10 cellular contexts compared by ENCODE assay signal in genomic region chr13:110415669-110416068, GRCh38.
DNase-seq lines count a peak whose midpoint lies in the region; ATAC-seq, FAIRE-seq and TF ChIP-seq lines count a peak whose summit lies in the region.
"Had no signal": no experiment of that assay in that cellular context is flagged by ENCODE, and none has a peak within 500 bp of the region (broad histone marks: within the 10 kb centered on the region; RNA-seq: fewer than 3 reads in every experiment).

No MANE protein-coding gene starts in this region.

- H4K20me1 ChIP-seq in astrocyte (ENCODE audit: insufficient read depth, low read length) = no peaks in the 10 kb centered on the region

- POLR2A ChIA-PET in activated CD4-positive, alpha-beta T cell treated with anti-CD3 and anti-CD28 coated beads, Interleukin-2, amount 10 ng/mL, durations not matched to agents 7 days and 5 days (lab: Charles Lee) = interaction anchor here (0.5 kb wide), 1 partner anchor 684 kb away, joined by 3 read pairs; no protein-coding TSS in a partner anchor

- CTCF ChIA-PET in activated CD4-positive, alpha-beta T cell treated with anti-CD3 and anti-CD28 coated beads, Interleukin-2, amount 10 ng/mL, durations not matched to agents 7 days and 5 days (lab: Charles Lee) = no interaction called here

- H3K27ac Mint-ChIP-seq in activated CD4-positive, alpha-beta T cell treated with anti-CD3 and anti-CD28 coated beads, Interleukin-2, amount 10 ng/mL, durations not matched to agents 7 days and 5 days = no peak overlapping the region
- H3K27ac Mint-ChIP-seq in astrocyte (ENCODE audit: unreplicated experiment) = peak overlapping the region; percentile 35
- H3K27ac Mint-ChIP-seq: IgD-negative memory B cell had no signal

- peaks cover 73% of the 10 kb centered on the region for H3K27me3 Mint-ChIP-seq in activated CD4-positive, alpha-beta T cell treated with anti-CD3 and anti-CD28 coated beads, Interleukin-2, amount 10 ng/mL, durations not matched to agents 7 days and 5 days
- no peaks in the 10 kb centered on the region for H3K27me3 Mint-ChIP-seq in astrocyte (ENCODE audit: low read depth, unreplicated experiment)

- no peak overlapping the region for H3K4me3 ChIP-seq in astrocyte (ENCODE audit: insufficient read depth, low read depth, low read length)
- peak overlapping the region in 1 of 2 donors; percentile 26 for H3K4me3 ChIP-seq in tibial artery

- intact Hi-C loops in tibial artery (cut with DNase I; ENCODE audit: low total_unique reads) = no loop called here

- peaks cover 40% of the 10 kb centered on the region for H3K79me2 ChIP-seq in astrocyte (ENCODE audit: insufficient read depth, low read length)

- FAIRE-seq in astrocyte (lab: Jason Lieb, UNC) = no peak
- FAIRE-seq: GM12892 had no signal

- no peak overlapping the region for H3K9ac ChIP-seq in astrocyte (ENCODE audit: low read length)

- H3K27me3 ChIP-seq in astrocyte (ENCODE audit: insufficient read depth, low read length) = no peaks in the 10 kb centered on the region
- H3K27me3 ChIP-seq in tibial artery = no peaks in the 10 kb centered on the region

- H3K9me3 Mint-ChIP-seq in activated CD4-positive, alpha-beta T cell treated with anti-CD3 and anti-CD28 coated beads, Interleukin-2, amount 10 ng/mL, durations not matched to agents 7 days and 5 days = no peaks in the 10 kb centered on the region
- no peaks in the 10 kb centered on the region for H3K9me3 Mint-ChIP-seq in astrocyte (ENCODE audit: unreplicated experiment)
- H3K9me3 Mint-ChIP-seq: IgD-negative memory B cell had no signal

- H3K4me2 ChIP-seq in astrocyte (ENCODE audit: low read length) = no peak overlapping the region

- H3K27ac ChIP-seq in astrocyte (ENCODE audit: low read depth, low read length) (peak overlapping the region; percentile 3), tibial artery (peak overlapping the region; percentile 85 to 90)

- peaks cover 50% of the 10 kb centered on the region for H3K4me1 ChIP-seq in astrocyte (ENCODE audit: insufficient read depth, low read length)
- H3K4me1 ChIP-seq in tibial artery = peaks cover 0 to 95% (median 75%) of the 10 kb centered on the region in 4 donors

- H3K36me3 ChIP-seq in astrocyte (ENCODE audit: insufficient read depth, low read length) (peaks cover 27% of the 10 kb centered on the region), tibial artery (peaks cover 0 to 2% (median 0%) of the 10 kb centered on the region in 3 donors)

- TF ChIP-seq CTCF in astrocyte (IDR thresholded peaks at IDR 0.05; ENCODE audit: insufficient read depth, low read depth, low read length) (no peak), tibial artery (IDR thresholded peaks at IDR 0.05) (no peak), GM13977 (IDR thresholded peaks at IDR 0.05; ENCODE audit: extremely low read depth, insufficient read depth, missing control alignments) (no peak)

- no peak overlapping the region for H2AFZ ChIP-seq in astrocyte (ENCODE audit: low read depth, low read length)

- peak; percentile 24 for DNase-seq in activated CD4-positive, alpha-beta T cell treated with anti-CD3 and anti-CD28 coated beads for 48 hours
- no peak for DNase-seq in activated CD4-positive, alpha-beta T cell treated with anti-CD3 and anti-CD28 coated beads, Interleukin-2, amount 10 ng/mL, durations not matched to agents 7 days and 5 days
- DNase-seq in astrocyte (ENCODE audit: low read depth) = no peak
- DNase-seq in iPS-NIHi11 (ENCODE audit: low spot score) = peak; percentile 60
- DNase-seq in tibial artery = no peak
- no peak for DNase-seq in EL
- DNase-seq in GM13977 (ENCODE audit: low spot score) = no peak

- H3K9me3 ChIP-seq in astrocyte (ENCODE audit: insufficient read depth, low read depth, low read length) (no peaks in the 10 kb centered on the region), tibial artery (no peaks in the 10 kb centered on the region)

- H3K4me1 Mint-ChIP-seq in activated CD4-positive, alpha-beta T cell treated with anti-CD3 and anti-CD28 coated beads, Interleukin-2, amount 10 ng/mL, durations not matched to agents 7 days and 5 days = peaks cover 5% of the 10 kb centered on the region
- peaks cover 79% of the 10 kb centered on the region for H3K4me1 Mint-ChIP-seq in astrocyte (ENCODE audit: low read depth, unreplicated experiment)

- in situ Hi-C loops in GM13977 (cut with MboI; ENCODE audit: low pct_unique_long_range_greater_than_20kb, low sequenced_read_pairs, unreplicated experiment) = loop anchor here (10.0 kb wide), 1 partner anchor 191 kb away; no protein-coding TSS in a partner anchor

- no peak overlapping the region for H3K4me3 Mint-ChIP-seq in activated CD4-positive, alpha-beta T cell treated with anti-CD3 and anti-CD28 coated beads, Interleukin-2, amount 10 ng/mL, durations not matched to agents 7 days and 5 days
- H3K4me3 Mint-ChIP-seq in astrocyte (ENCODE audit: unreplicated experiment) = no peak overlapping the region
- H3K4me3 Mint-ChIP-seq: IgD-negative memory B cell had no signal

- ATAC-seq in GM21737 (IDR thresholded peaks at IDR 0.05; ENCODE audit: unreplicated experiment) = no peak

- H3K36me3 Mint-ChIP-seq in activated CD4-positive, alpha-beta T cell treated with anti-CD3 and anti-CD28 coated beads, Interleukin-2, amount 10 ng/mL, durations not matched to agents 7 days and 5 days (ENCODE audit: low read depth) = no peaks in the 10 kb centered on the region
- peaks cover 45% of the 10 kb centered on the region for H3K36me3 Mint-ChIP-seq in astrocyte (ENCODE audit: low read depth, unreplicated experiment)
- H3K36me3 Mint-ChIP-seq: IgD-negative memory B cell had no signal

Comparison
In these comparisons a context has a peak if more than half of its experiments do, and no peak if none do; other contexts are left out.
1. DNase-seq: peak in activated CD4-positive, alpha-beta T cell treated with anti-CD3 and anti-CD28 coated beads for 48 hours (single experiment) and iPS-NIHi11 (single experiment); none in activated CD4-positive, alpha-beta T cell treated with anti-CD3 and anti-CD28 coated beads, Interleukin-2, amount 10 ng/mL, durations not matched to agents 7 days and 5 days (single experiment), astrocyte (single experiment), tibial artery (0 of 2), EL (single experiment) and GM13977 (single experiment).